24 cellular contexts compared by ENCODE assay signal in genomic region chr12:97552410-97553050, GRCh38.
DNase-seq lines count a peak whose midpoint lies in the region; ATAC-seq and TF ChIP-seq lines count a peak whose summit lies in the region.
"Had no signal": no experiment of that assay in that cellular context is flagged by ENCODE, and none has a peak within 500 bp of the region (broad histone marks: within the 10 kb centered on the region; RNA-seq: fewer than 3 reads in every experiment).

No MANE protein-coding gene starts in this region.

- DNase-seq in Calu3 (no peak), NCI-H2107 (lab: John Stamatoyannopoulos, UW) (peak; percentile 20), choroid plexus epithelial cell (ENCODE audit: low read depth) (peak; percentile 1), AG08396 (ENCODE audit: low spot score) (no peak)
- DNase-seq in NK-92 treated with Interleukin-12 subunit alpha and Interleukin-12 subunit beta, amount 100 ng/mL, for 24 hours (lab: John Stamatoyannopoulos, UW) = no peak
- DNase-seq: activated CD4-positive, alpha-beta T cell treated with anti-CD3 and anti-CD28 coated beads for 1 hour; activated CD8-positive, alpha-beta memory T cell treated with anti-CD3 and anti-CD28 coated beads for 24 hours; activated naive CD4-positive, alpha-beta T cell treated with Interleukin-2 at 50 U/mL for 16 hours; activated T-cell treated with anti-CD3 and anti-CD28 coated beads, Interleukin-2, amount 50 U/mL, for 24 hours; COR-L47; cortex of kidney; naive thymus-derived CD8-positive, alpha-beta T cell; NCI-H1092 treated with DMSO at 0.1 percent for 48 hours; NCI-H1930; NCI-H446 treated with DMSO at 0.1 percent for 48 hours; posterior cingulate gyrus; substantia nigra; T1000; uterus had no signal

- no peak overlapping the region for H3K4me3 ChIP-seq in choroid plexus epithelial cell (ENCODE audit: low read depth, low read length)
- H3K4me3 ChIP-seq: BLaER1, uterus had no signal

- H3K4me1 Mint-ChIP-seq in Calu3 (ENCODE audit: low read depth, unreplicated experiment) (peaks cover 30% of the 10 kb centered on the region), nephron (peaks cover 34% of the 10 kb centered on the region)
- H3K4me1 Mint-ChIP-seq: naive thymus-derived CD8-positive, alpha-beta T cell had no signal

- CTCF ChIA-PET in Calu3 (lab: Charles Lee) = no interaction called here

- no peaks in the 10 kb centered on the region for H3K9me3 Mint-ChIP-seq in Calu3 (ENCODE audit: low read depth, unreplicated experiment)
- peaks cover 3% of the 10 kb centered on the region for H3K9me3 Mint-ChIP-seq in nephron

- no peaks in the 10 kb centered on the region for H3K36me3 Mint-ChIP-seq in Calu3 (ENCODE audit: insufficient read depth, unreplicated experiment)
- peaks cover 9% of the 10 kb centered on the region for H3K36me3 Mint-ChIP-seq in nephron (ENCODE audit: low read depth)
- H3K36me3 Mint-ChIP-seq: naive thymus-derived CD8-positive, alpha-beta T cell had no signal

- H3K27me3 Mint-ChIP-seq in Calu3 (ENCODE audit: unreplicated experiment) (no peaks in the 10 kb centered on the region), nephron (ENCODE audit: low read depth) (no peaks in the 10 kb centered on the region)
- H3K27me3 Mint-ChIP-seq: activated T-cell treated with anti-CD3 and anti-CD28 coated beads, Interleukin-2, amount 50 U/mL, for 24 hours; naive thymus-derived CD8-positive, alpha-beta T cell had no signal

- H3K27ac Mint-ChIP-seq in Calu3 (ENCODE audit: unreplicated experiment) (peak overlapping the region; percentile 52), nephron (peak overlapping the region; percentile 74 to 92 (median 88))
- H3K27ac Mint-ChIP-seq: activated T-cell treated with anti-CD3 and anti-CD28 coated beads, Interleukin-2, amount 50 U/mL, for 24 hours; naive thymus-derived CD8-positive, alpha-beta T cell had no signal

- H3K4me3 Mint-ChIP-seq in Calu3 (ENCODE audit: low read depth, unreplicated experiment) (no peak overlapping the region), nephron (no peak overlapping the region)
- H3K4me3 Mint-ChIP-seq: activated T-cell treated with anti-CD3 and anti-CD28 coated beads, Interleukin-2, amount 50 U/mL, for 24 hours; naive thymus-derived CD8-positive, alpha-beta T cell had no signal

- TF ChIP-seq CTCF in Calu3 (IDR thresholded peaks at IDR 0.05; ENCODE audit: unreplicated experiment) = no peak
- TF ChIP-seq CTCF in choroid plexus epithelial cell (conservative IDR thresholded peaks at IDR 0.05; ENCODE audit: low read depth, low read length) = no peak
- no peak for TF ChIP-seq CTCF in nephron (IDR thresholded peaks at IDR 0.05; ENCODE audit: unreplicated experiment in 3 of 3)

- intact Hi-C loops in Calu3 (cut with micrococcal nuclease; ENCODE audit: unreplicated experiment) = loop anchor here (10.0 kb wide), 1 partner anchor 602 kb away; no protein-coding TSS in a partner anchor

- ATAC-seq in GM19023 (IDR thresholded peaks at IDR 0.05; ENCODE audit: unreplicated experiment) (no peak), GM18858 (IDR thresholded peaks at IDR 0.05; ENCODE audit: unreplicated experiment) (no peak)
- ATAC-seq: HCT116; naive thymus-derived CD8-positive, alpha-beta T cell had no signal

- BruUV-seq in Calu3 (replicated peaks; lab: Mats Ljungman, UMichigan) = no TSS peak

Comparison
In these comparisons a context has a peak if more than half of its experiments do, and no peak if none do; other contexts are left out.
1. DNase-seq: peak in NCI-H2107 (single experiment) and choroid plexus epithelial cell (single experiment); none in Calu3 (single experiment), AG08396 (single experiment) and NK-92 treated with Interleukin-12 subunit alpha and Interleukin-12 subunit beta, amount 100 ng/mL, for 24 hours (single experiment).